ENCODE assay signal across 14 cellular contexts in genomic region chr1:110464340-110464739, GRCh38. TPM values are rescaled to one million over a fixed set of nuclear protein-coding genes. Genes with fewer than 3 reads are reported as not detected.
DNase-seq lines count a peak whose midpoint lies in the region; ATAC-seq and TF ChIP-seq lines count a peak whose summit lies in the region.
"Had no signal": no experiment of that assay in that cellular context is flagged by ENCODE, and none has a peak within 500 bp of the region (broad histone marks: within the 10 kb centered on the region; RNA-seq: fewer than 3 reads in every experiment).

No MANE protein-coding gene starts in this region.

- no peaks in the 10 kb centered on the region for H3K9me3 ChIP-seq in IMR-90 (ENCODE audit: control insufficient read depth, insufficient read depth, low read length)
- no peaks in the 10 kb centered on the region for H3K9me3 ChIP-seq in esophagus (ENCODE audit: control insufficient read depth in 2 of 2, insufficient read depth in 1 of 2, low read depth in 1 of 2, low read length in 1 of 2)
- H3K9me3 ChIP-seq in mesenchymal stem cell (ENCODE audit: control insufficient read depth, low read length): no peaks in the 10 kb centered on the region
- H3K9me3 ChIP-seq: SJSA1, suprapubic skin had no signal

- no peak overlapping the region for H2BK12ac ChIP-seq in mesenchymal stem cell (ENCODE audit: low read length in 2 of 2)

- H2BK120ac ChIP-seq in IMR-90 (ENCODE audit: low read depth, low read length) (peak overlapping the region; percentile 53), mesenchymal stem cell (ENCODE audit: low read depth, low read length) (no peak overlapping the region)

- peak overlapping the region; percentile 42 for H3K27ac ChIP-seq in ACC112 (ENCODE audit: low read depth, low read length)
- peak overlapping the region; percentile 64 for H3K27ac ChIP-seq in IMR-90 (ENCODE audit: insufficient read depth, low read length)
- H3K27ac ChIP-seq in esophagus (ENCODE audit: low read depth in 2 of 2, low read length in 1 of 2): peak overlapping the region; percentile 86 to 90
- H3K27ac ChIP-seq in mesenchymal stem cell (ENCODE audit: low read length, poor library complexity, severe bottlenecking): no peak overlapping the region
- H3K27ac ChIP-seq: SJSA1, suprapubic skin had no signal

- no peak overlapping the region for H3K9ac ChIP-seq in IMR-90 (ENCODE audit: low read depth, low read length)
- H3K9ac ChIP-seq in mesenchymal stem cell (ENCODE audit: low read length): no peak overlapping the region

- no peak for TF ChIP-seq RAD21 in IMR-90 (IDR thresholded peaks at IDR 0.05; ENCODE audit: low read length)

- peak; percentile 73 for ATAC-seq in IMR-90 (ENCODE audit: low read depth)
- no peak for ATAC-seq in HG02759 (IDR thresholded peaks at IDR 0.05; ENCODE audit: unreplicated experiment)
- ATAC-seq: effector memory CD8-positive, alpha-beta T cell; GM12878; left ventricle myocardium superior had no signal

- CTCF ChIA-PET in IMR-90 (lab: Yijun Ruan, JAX): interaction anchor here (0.8 to 2.2 kb wide), 6 partner anchors 32 to 267 kb away, joined by 3 to 13 read pairs (median 4); no protein-coding TSS in a partner anchor

- no peak overlapping the region for H2AK9ac ChIP-seq in IMR-90 (replicated peaks; ENCODE audit: low read depth, low read length, poor library complexity)

- POLR2A ChIA-PET in IMR-90 (lab: Charles Lee; ENCODE audit: unreplicated experiment): no interaction called here

- H3K23ac ChIP-seq in IMR-90 (ENCODE audit: low read depth, low read length) (no peak overlapping the region), mesenchymal stem cell (ENCODE audit: low read length in 2 of 2) (no peak overlapping the region)

- H4K91ac ChIP-seq in IMR-90 (ENCODE audit: insufficient read depth, low read depth, low read length) (peak overlapping the region; percentile 26; the same call in 1 of the 2 replicates), mesenchymal stem cell (ENCODE audit: low read length) (no peak overlapping the region)

- BruUV-seq in IMR-90 (replicated peaks; lab: Mats Ljungman, UMichigan): no TSS peak

- peak overlapping the region; percentile 76; the same call in 2 of the 3 replicates for H2BK15ac ChIP-seq in IMR-90 (ENCODE audit: low read depth, low read length)
- H2BK15ac ChIP-seq in mesenchymal stem cell (ENCODE audit: low read depth, poor library complexity, severe bottlenecking): no peak overlapping the region

- no peak overlapping the region for H3K14ac ChIP-seq in IMR-90 (replicated peaks; ENCODE audit: low read depth, low read length)
- H3K14ac ChIP-seq in mesenchymal stem cell (ENCODE audit: low read length in 2 of 2): no peak overlapping the region

- H3K4me3 ChIP-seq in ACC112 (ENCODE audit: low read depth, low read length): no peak overlapping the region
- H3K4me3 ChIP-seq in IMR-90 (ENCODE audit: insufficient read depth, low read depth, low read length): no peak overlapping the region
- H3K4me3 ChIP-seq in esophagus (ENCODE audit: low read depth in 1 of 2, low read length in 2 of 2): no peak overlapping the region
- H3K4me3 ChIP-seq in mesenchymal stem cell (ENCODE audit: insufficient read depth in 1 of 2, low read depth in 1 of 2, low read length in 2 of 2): no peak overlapping the region
- H3K4me3 ChIP-seq: GM12878, SJSA1, suprapubic skin had no signal

- peaks cover 25% of the 10 kb centered on the region for H3K4me1 ChIP-seq in ACC112 (ENCODE audit: control insufficient read depth, insufficient read depth, low read length, unreplicated experiment)
- H3K4me1 ChIP-seq in IMR-90 (ENCODE audit: control insufficient read depth, insufficient read depth, low read length): peaks cover 20% of the 10 kb centered on the region
- H3K4me1 ChIP-seq in esophagus (ENCODE audit: control insufficient read depth in 2 of 2, insufficient read depth in 2 of 2, low read length in 1 of 2): peaks cover 7 to 22% of the 10 kb centered on the region in 2 donors
- H3K4me1 ChIP-seq in mesenchymal stem cell (ENCODE audit: control insufficient read depth, insufficient read depth, low read depth, low read length): no peaks in the 10 kb centered on the region
- H3K4me1 ChIP-seq: SJSA1, suprapubic skin had no signal

- H4K8ac ChIP-seq in IMR-90 (ENCODE audit: low read depth in 2 of 2, low read length in 2 of 2): peak overlapping the region in 1 of 2 experiments; percentile 13; a peak in 2 of 4 replicates
- no peak overlapping the region for H4K8ac ChIP-seq in mesenchymal stem cell (ENCODE audit: low read length)

- H4K5ac ChIP-seq in IMR-90 (ENCODE audit: low read depth, low read length): peak overlapping the region; percentile 23; the same call in 1 of the 2 replicates

- H3K79me1 ChIP-seq in IMR-90 (ENCODE audit: low read depth in 1 of 2, low read length in 2 of 2) (no peaks in the 10 kb centered on the region), mesenchymal stem cell (replicated peaks; ENCODE audit: low read length, poor library complexity, severe bottlenecking) (no peaks in the 10 kb centered on the region)

- H3K79me2 ChIP-seq in ACC112 (ENCODE audit: control insufficient read depth, insufficient read depth, low read length, unreplicated experiment): no peaks in the 10 kb centered on the region

- in situ Hi-C loops in IMR-90 (cut with MboI; ENCODE audit: low sequenced_read_pairs): loop anchor here (5.0 to 10.0 kb wide), 4 partner anchors 52 to 420 kb away; partner anchors contain the start of gene RBM15

- H3K56ac ChIP-seq in IMR-90 (ENCODE audit: extremely low read depth, insufficient read depth, low read length): no peak overlapping the region; the same call in 1 of the 2 replicates

- H2AFZ ChIP-seq in ACC112 (ENCODE audit: low read length, unreplicated experiment) (no peak overlapping the region), IMR-90 (replicated peaks; ENCODE audit: low read length, poor library complexity) (peak overlapping the region; percentile 57), mesenchymal stem cell (ENCODE audit: low read depth, low read length) (no peak overlapping the region)

- intact Hi-C loops in IMR-90 (cut with micrococcal nuclease): loop anchor here (5.0 kb wide), 1 partner anchor 432 kb away; the partner anchor contains the start of gene STRIP1

- peak overlapping the region; percentile 83; the same call in 1 of the 2 replicates for H2AK5ac ChIP-seq in IMR-90 (ENCODE audit: low read depth, low read length)
- no peak overlapping the region for H2AK5ac ChIP-seq in mesenchymal stem cell (ENCODE audit: low read length, severe bottlenecking)

- no CpG with 5 or more reads among the region's 2 CpGs for WGBS in IMR-90 (ENCODE audit: extremely low coverage in 2 of 2, insufficient read length in 1 of 2), 2 experiments
- 41 to 48% methylated on average over 2 of the region's 2 CpGs for WGBS in esophagus, 2 donors
- WGBS in mesenchymal stem cell: 86% methylated on average over 2 of the region's 2 CpGs

- H2BK5ac ChIP-seq in IMR-90 (ENCODE audit: low read depth, low read length, poor library complexity, severe bottlenecking) (peak overlapping the region; percentile 16), mesenchymal stem cell (ENCODE audit: low read depth, low read length, poor library complexity, severe bottlenecking) (no peak overlapping the region)

- H3K36me3 ChIP-seq in ACC112 (ENCODE audit: insufficient read depth, low read length) (no peaks in the 10 kb centered on the region), IMR-90 (ENCODE audit: control insufficient read depth, insufficient read depth, low read length) (no peaks in the 10 kb centered on the region), esophagus (ENCODE audit: control insufficient read depth in 2 of 2, insufficient read depth in 2 of 2, low read length in 1 of 2) (no peaks in the 10 kb centered on the region), mesenchymal stem cell (ENCODE audit: control insufficient read depth in 1 of 2, insufficient read depth in 2 of 2, low read depth in 1 of 2, low read length in 2 of 2) (no peaks in the 10 kb centered on the region)
- H3K36me3 ChIP-seq: SJSA1, suprapubic skin had no signal

- peak; percentile 87 for DNase-seq in IMR-90
- peak; percentile 50 for DNase-seq in mesenchymal stem cell
- DNase-seq in DMS79 treated with DMSO at 0.1 percent for 48 hours (lab: John Stamatoyannopoulos, UW): no peak
- DNase-seq in medulla oblongata (ENCODE audit: extremely low spot score): no peak
- no peak for DNase-seq in cortex of kidney (lab: John Stamatoyannopoulos, UW)
- DNase-seq: DND-41; effector memory CD8-positive, alpha-beta T cell; left ventricle myocardium superior had no signal

- peak overlapping the region; percentile 59; the same call in 1 of the 2 replicates for H2BK20ac ChIP-seq in IMR-90 (ENCODE audit: low read depth, low read length)

- H3K4ac ChIP-seq in IMR-90 (ENCODE audit: low read depth, low read length): peak overlapping the region; percentile 30; the same call in 1 of the 2 replicates
- no peak overlapping the region for H3K4ac ChIP-seq in mesenchymal stem cell (ENCODE audit: low read depth in 1 of 2, low read length in 2 of 2)

- no peaks in the 10 kb centered on the region for H4K20me1 ChIP-seq in IMR-90 (ENCODE audit: insufficient read depth, low read length)

- no peaks in the 10 kb centered on the region for H3K27me3 ChIP-seq in ACC112 (ENCODE audit: insufficient read depth, low read length)
- H3K27me3 ChIP-seq in IMR-90 (ENCODE audit: control insufficient read depth, insufficient read depth, low read length): peaks cover 2% of the 10 kb centered on the region; the same call in 1 of the 2 replicates
- H3K27me3 ChIP-seq in esophagus (ENCODE audit: control insufficient read depth in 1 of 2, insufficient read depth in 2 of 2, low read length in 2 of 2): no peaks in the 10 kb centered on the region
- peaks cover 0 to 32% of the 10 kb centered on the region in 2 experiments for H3K27me3 ChIP-seq in mesenchymal stem cell (ENCODE audit: control insufficient read depth in 1 of 2, insufficient read depth in 1 of 2, low read length in 2 of 2)
- H3K27me3 ChIP-seq: suprapubic skin had no signal

- peaks cover 3% of the 10 kb centered on the region; the same call in 1 of the 2 replicates for H3K9me1 ChIP-seq in IMR-90 (ENCODE audit: insufficient read depth, low read length)

- TF ChIP-seq CTCF in IMR-90 (conservative IDR thresholded peaks at IDR 0.05; ENCODE audit: low read depth, low read length): no peak

- dilution Hi-C loops in IMR-90 (cut with HindIII; ENCODE audit: low sequenced_read_pairs, unreplicated experiment): no loop called here

- H3K4me2 ChIP-seq in IMR-90 (ENCODE audit: low read depth, low read length) (peak overlapping the region; percentile 44), mesenchymal stem cell (ENCODE audit: low read length, poor library complexity, severe bottlenecking) (no peak overlapping the region)

- H3K18ac ChIP-seq in IMR-90 (ENCODE audit: low read depth, low read length) (peak overlapping the region; percentile 22), mesenchymal stem cell (ENCODE audit: low read depth in 1 of 2, low read length in 2 of 2) (no peak overlapping the region)

- no peak for TF ChIP-seq POLR2A in IMR-90 (IDR thresholded peaks at IDR 0.05; ENCODE audit: low read depth, low read length)

RNA-seq across cellular contexts. Expression of gene PROK1, which starts 13.4 kb away (rescaled TPM):
- not detected in 2 replicates for total RNA-seq in IMR-90 (2012; rRNA removed)
- not detected in 2 replicates for polyA plus RNA-seq in IMR-90 (2012; rRNA removed)
- polyA plus RNA-seq in IMR-90 (2012; cell fraction: cytosol; rRNA removed): not detected in 2 replicates
- polyA plus RNA-seq in IMR-90 (2012; cell fraction: nucleus; rRNA removed; ENCODE audit: low replicate concordance): not detected in 2 replicates
- polyA plus RNA-seq in esophagus: under 1 TPM; 0.10 to 0.53 TPM
- 0.17 TPM for polyA plus RNA-seq in mesenchymal stem cell (2013, experiment 1 of 2)
- polyA plus RNA-seq in mesenchymal stem cell (2013, experiment 2 of 2): 0.11 TPM
- total RNA-seq: GM12878, left ventricle myocardium superior, SJSA1 had no signal
- polyA plus RNA-seq: GM12878 had no signal

RNA-seq across cellular contexts. Expression of gene KCNA10, which starts 54.6 kb away (rescaled TPM):
- not detected in 2 replicates for total RNA-seq in IMR-90 (2012; rRNA removed)
- polyA plus RNA-seq in IMR-90 (2012; rRNA removed): not detected in 2 replicates
- polyA plus RNA-seq in IMR-90 (2012; cell fraction: cytosol; rRNA removed): not detected in 2 replicates
- not detected in 2 replicates for polyA plus RNA-seq in IMR-90 (2012; cell fraction: nucleus; rRNA removed; ENCODE audit: low replicate concordance)
- polyA plus RNA-seq in esophagus: not detected
- polyA plus RNA-seq in mesenchymal stem cell (2013, experiment 1 of 2): not detected
- not detected for polyA plus RNA-seq in mesenchymal stem cell (2013, experiment 2 of 2)
- total RNA-seq: GM12878, left ventricle myocardium superior, SJSA1, suprapubic skin had no signal
- polyA plus RNA-seq: GM12878 had no signal

RNA-seq across cellular contexts. Expression of gene LAMTOR5, which starts 56.8 kb away (rescaled TPM):
- total RNA-seq in IMR-90 (2012; rRNA removed): 159 and 177 TPM in 2 replicates
- polyA plus RNA-seq in IMR-90 (2012; rRNA removed) (320 and 369 TPM in 2 replicates), esophagus (100 to 1,000 TPM; 169 to 188 TPM)
- polyA plus RNA-seq in IMR-90 (2012; cell fraction: cytosol; rRNA removed): 431 and 469 TPM in 2 replicates
- polyA plus RNA-seq in IMR-90 (2012; cell fraction: nucleus; rRNA removed; ENCODE audit: low replicate concordance): 97.8 and 199 TPM in 2 replicates
- polyA plus RNA-seq in mesenchymal stem cell (2013, experiment 1 of 2): 272 TPM
- polyA plus RNA-seq in mesenchymal stem cell (2013, experiment 2 of 2): 279 TPM

Comparison
In these comparisons a context has a peak if more than half of its experiments do, and no peak if none do; other contexts are left out.
1. DNase-seq: peak in IMR-90 (single experiment) and mesenchymal stem cell (single experiment); none in DMS79 treated with DMSO at 0.1 percent for 48 hours (single experiment), medulla oblongata (single experiment) and cortex of kidney (single experiment).